9 cellular contexts compared by ENCODE assay signal in the genomic region with DNA sequence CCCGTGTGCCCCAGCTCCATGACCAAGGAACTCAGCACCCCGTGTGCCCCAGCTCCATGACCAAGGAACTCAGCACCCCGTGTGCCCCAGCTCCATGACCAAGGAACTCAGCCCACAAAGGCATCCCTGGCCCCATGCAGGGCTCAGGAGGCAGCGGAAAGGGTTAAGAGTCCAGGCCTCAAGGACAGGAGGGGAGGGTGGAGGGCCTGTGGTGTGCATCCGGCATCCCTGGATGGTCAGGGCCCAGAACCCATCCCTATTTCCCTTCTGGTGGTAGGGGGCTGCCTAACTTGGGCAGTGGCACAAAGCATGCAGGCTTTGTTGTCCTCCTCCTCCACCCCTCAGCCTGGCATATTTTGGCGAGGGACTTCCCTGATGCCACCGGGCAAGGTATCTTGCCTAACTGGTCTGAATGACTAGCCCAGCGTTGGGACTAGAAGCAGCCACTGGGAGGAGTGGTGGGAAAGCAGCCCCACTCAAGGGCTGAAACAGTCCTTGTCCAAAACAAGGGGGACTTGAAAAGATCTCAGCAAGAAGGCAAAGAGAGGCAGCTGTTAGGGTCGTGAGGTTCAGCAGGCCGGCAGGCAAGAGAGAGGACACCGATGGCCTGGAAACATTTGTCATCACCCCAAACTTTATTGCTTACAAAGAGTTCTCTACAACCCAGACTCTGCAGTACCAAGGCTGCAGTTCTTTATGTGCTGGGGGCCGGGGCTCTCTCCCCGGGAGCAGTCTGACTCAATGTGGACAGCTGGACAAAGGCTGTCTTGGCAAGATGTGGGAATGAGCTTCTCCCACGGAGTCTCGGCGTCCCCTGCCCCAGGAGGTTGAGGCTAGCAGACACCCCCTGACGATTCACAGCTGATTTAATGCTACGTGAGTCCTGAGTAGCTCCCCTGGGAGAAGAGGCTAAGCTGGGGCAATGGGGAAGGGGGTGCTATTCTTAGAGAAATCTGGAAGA. TPM values are rescaled to one million over a fixed set of nuclear protein-coding genes. Genes with fewer than 3 reads are reported as not detected.
DNase-seq lines count a peak whose midpoint lies in the region; ATAC-seq and TF ChIP-seq lines count a peak whose summit lies in the region.
"Had no signal": no experiment of that assay in that cellular context is flagged by ENCODE, and none has a peak within 500 bp of the region (broad histone marks: within the 10 kb centered on the region; RNA-seq: fewer than 3 reads in every experiment).

No MANE protein-coding gene starts in this region.

- H3K4me1 ChIP-seq in BLaER1 treated with 17β-estradiol and CSF1 and Interleukin-3, amounts not matched to agents 10 nM and 100 nM, result peaks cover 63 to 83% (median 72%) of the 10 kb centered on the region in 10 experiments
- peaks cover 5% of the 10 kb centered on the region for H3K4me1 ChIP-seq in Loucy (ENCODE audit: insufficient read depth, low read length, poor library complexity, severe bottlenecking)
- peaks cover 8% of the 10 kb centered on the region for H3K4me1 ChIP-seq in effector memory CD4-positive, alpha-beta T cell (ENCODE audit: control insufficient read depth, insufficient read depth, low read length, poor library complexity, severe bottlenecking)

- no peaks in the 10 kb centered on the region for H3K79me2 ChIP-seq in Loucy (ENCODE audit: insufficient read depth, low read length)

- H3K4me3 ChIP-seq in BLaER1 treated with 17β-estradiol and CSF1 and Interleukin-3, amounts not matched to agents 10 nM and 100 nM, result peak overlapping the region; percentile 57 to 72 (median 60); a peak in 18 of 20 replicates
- H3K4me3 ChIP-seq in Loucy (ENCODE audit: low read length, poor library complexity, severe bottlenecking) (peak overlapping the region; percentile 80), lower leg skin (ENCODE audit: low read depth, poor library complexity, severe bottlenecking) (no peak overlapping the region)
- peak overlapping the region; percentile 59 for H3K4me3 ChIP-seq in effector memory CD4-positive, alpha-beta T cell (ENCODE audit: insufficient read depth, low read depth, low read length, poor library complexity, severe bottlenecking)

- WGBS in lower leg skin, 2 donors, result 38 to 51% methylated on average over 18 of the region's 18 CpGs

- no peaks in the 10 kb centered on the region for H3K27me3 ChIP-seq in BLaER1 treated with 17β-estradiol and CSF1 and Interleukin-3, amounts not matched to agents 10 nM and 100 nM
- H3K27me3 ChIP-seq in Loucy (ENCODE audit: insufficient read depth, low read length, poor library complexity, severe bottlenecking), result no peaks in the 10 kb centered on the region
- H3K27me3 ChIP-seq in effector memory CD4-positive, alpha-beta T cell (replicated peaks; ENCODE audit: control insufficient read depth, insufficient read depth, low read length, poor library complexity, severe bottlenecking), result no peaks in the 10 kb centered on the region

- H3K4me3 Mint-ChIP-seq in naive B cell, result peak overlapping the region; percentile 56 to 94 (median 83)

- peak overlapping the region; percentile 88 to 100 (median 98) for H3K4me2 ChIP-seq in BLaER1 treated with 17β-estradiol and CSF1 and Interleukin-3, amounts not matched to agents 10 nM and 100 nM
- H3K4me2 ChIP-seq in Loucy (ENCODE audit: low read depth, low read length, poor library complexity, severe bottlenecking), result peak overlapping the region; percentile 82

- no peaks in the 10 kb centered on the region for H3F3A ChIP-seq in Loucy (ENCODE audit: low read depth)

- peak overlapping the region in 5 of 6 donors; percentile 32 to 77 (median 63) for H3K27ac Mint-ChIP-seq in naive B cell

- H3K36me3 ChIP-seq in BLaER1 treated with 17β-estradiol and CSF1 and Interleukin-3, amounts not matched to agents 10 nM and 100 nM, result peaks cover 41 to 55% (median 46%) of the 10 kb centered on the region in 11 experiments
- peaks cover 19% of the 10 kb centered on the region; the same call in 1 of the 2 replicates for H3K36me3 ChIP-seq in Loucy (ENCODE audit: insufficient read depth, low read length)
- H3K36me3 ChIP-seq in effector memory CD4-positive, alpha-beta T cell (ENCODE audit: control insufficient read depth, insufficient read depth, low read length), result peaks cover 40% of the 10 kb centered on the region

- DNase-seq in effector memory CD4-positive, alpha-beta T cell, result no peak
- DNase-seq in naive B cell (no peak), activated gamma-delta T cell (lab: John Stamatoyannopoulos, UW) (no peak), NCI-H146 treated with DMSO at 0.1 percent for 48 hours (lab: John Stamatoyannopoulos, UW; ENCODE audit: unreplicated experiment) (no peak), lower leg skin (ENCODE audit: low spot score in 2 of 2) (no peak), 8988T (no peak)
- DNase-seq: NCI-H510A had no signal

- no peak for TF ChIP-seq CTCF in Loucy (conservative IDR thresholded peaks at IDR 0.05; ENCODE audit: low read length)
- no peak for TF ChIP-seq CTCF in lower leg skin (IDR thresholded peaks at IDR 0.05)

- no peaks in the 10 kb centered on the region for H3K27me3 Mint-ChIP-seq in naive B cell

- no peak for ATAC-seq in naive B cell (ENCODE audit: low read depth in 2 of 2)

- intact Hi-C loops in lower leg skin (cut with DNase I; ENCODE audit: low total_unique reads), result no loop called here

- no peaks in the 10 kb centered on the region for H3K9me3 Mint-ChIP-seq in naive B cell

- peaks cover 7 to 27% (median 12%) of the 10 kb centered on the region in 3 donors for H3K4me1 Mint-ChIP-seq in naive B cell

- peak overlapping the region in 6 of 11 experiments; percentile 46 to 69 (median 64); a peak in 9 of 22 replicates for H3K27ac ChIP-seq in BLaER1 treated with 17β-estradiol and CSF1 and Interleukin-3, amounts not matched to agents 10 nM and 100 nM
- peak overlapping the region; percentile 55 for H3K27ac ChIP-seq in effector memory CD4-positive, alpha-beta T cell (ENCODE audit: insufficient read depth, low read length, poor library complexity, severe bottlenecking)

- H3K9ac ChIP-seq in BLaER1 treated with 17β-estradiol and CSF1 and Interleukin-3, amounts not matched to agents 10 nM and 100 nM, result peak overlapping the region; percentile 66 to 84 (median 74); a peak in 20 of 22 replicates
- H3K9ac ChIP-seq in Loucy (ENCODE audit: low read depth, low read length, poor library complexity, severe bottlenecking), result peak overlapping the region; percentile 79

- no peaks in the 10 kb centered on the region for H3K9me3 ChIP-seq in BLaER1 treated with 17β-estradiol and CSF1 and Interleukin-3, amounts not matched to agents 10 nM and 100 nM (replicated peaks in 1 of 11)
- no peaks in the 10 kb centered on the region for H3K9me3 ChIP-seq in Loucy (ENCODE audit: insufficient read depth, low read depth, low read length)
- H3K9me3 ChIP-seq in effector memory CD4-positive, alpha-beta T cell (ENCODE audit: control insufficient read depth, low read length), result no peaks in the 10 kb centered on the region

- no peaks in the 10 kb centered on the region for H3K9me2 ChIP-seq in Loucy (replicated peaks; ENCODE audit: low read depth, low read length)

- peaks cover 23 to 68% (median 56%) of the 10 kb centered on the region in 11 experiments; a peak in 20 of 22 replicates for H4K20me1 ChIP-seq in BLaER1 treated with 17β-estradiol and CSF1 and Interleukin-3, amounts not matched to agents 10 nM and 100 nM
- no peaks in the 10 kb centered on the region for H4K20me1 ChIP-seq in Loucy (ENCODE audit: insufficient read depth, low read length, poor library complexity, severe bottlenecking)

- peaks cover 0 to 8% of the 10 kb centered on the region in 2 donors for H3K36me3 Mint-ChIP-seq in naive B cell

- no peak for TF ChIP-seq POLR2A in lower leg skin (IDR thresholded peaks at IDR 0.05)

- H2AFZ ChIP-seq in Loucy (ENCODE audit: low read length), result peak overlapping the region; percentile 81

RNA-seq across cellular contexts. Expression of gene SPATA32, which starts 0.9 kb away (rescaled TPM):
- 1 to 10 TPM in 1 of 6 donors, under 1 TPM in 4, not detected in 1; 0.16 to 4.6 (median 0.31) TPM for polyA plus RNA-seq in naive B cell (ENCODE audit: low read depth in 6 of 6)
- total RNA-seq in lower leg skin, result not detected

RNA-seq across cellular contexts. Expression of gene FMNL1, which starts 41.1 kb away (rescaled TPM):
- polyA plus RNA-seq in naive B cell (ENCODE audit: low read depth in 6 of 6), result 10 to 100 TPM; 16.9 to 47.0 (median 22.3) TPM
- total RNA-seq in lower leg skin, result 10 to 100 TPM in 1 of 4 donors, 1 to 10 TPM in 3; 8.3 to 13.6 (median 8.8) TPM

RNA-seq across cellular contexts. Expression of gene MAP3K14, which starts 54.0 kb away (rescaled TPM):
- 10 to 100 TPM; 13.3 to 38.9 (median 19.1) TPM for polyA plus RNA-seq in naive B cell (ENCODE audit: low read depth in 6 of 6)
- total RNA-seq in lower leg skin, result 10 to 100 TPM in 3 of 4 donors, 1 to 10 TPM in 1; 8.1 to 13.0 (median 11.0) TPM
